Comparison of ENCODE assay signal across 33 cellular contexts in the genomic region with DNA sequence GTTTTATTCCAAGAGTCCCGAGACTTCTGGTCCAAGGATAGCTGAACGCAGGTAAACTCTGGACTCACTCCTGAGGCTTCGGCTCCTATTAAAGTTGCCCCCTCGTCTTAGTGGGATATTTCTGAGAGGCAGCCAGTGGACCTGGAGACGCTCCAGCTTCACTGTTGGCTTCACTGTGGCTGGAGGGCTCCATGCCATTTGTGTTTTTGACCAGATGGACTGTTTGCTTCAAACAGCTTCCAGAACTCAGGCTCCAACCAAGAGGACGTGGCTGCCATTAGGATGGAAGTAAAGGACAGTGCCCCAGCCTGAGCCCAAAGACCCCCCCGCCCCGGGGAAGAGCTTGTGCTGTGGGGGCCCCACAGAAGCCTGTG.
DNase-seq lines count a peak whose midpoint lies in the region; ATAC-seq, FAIRE-seq and TF ChIP-seq lines count a peak whose summit lies in the region.
"Had no signal": no experiment of that assay in that cellular context is flagged by ENCODE, and none has a peak within 500 bp of the region (broad histone marks: within the 10 kb centered on the region; RNA-seq: fewer than 3 reads in every experiment).

No MANE protein-coding gene starts in this region.

- TF ChIP-seq CTCF in astrocyte (IDR thresholded peaks at IDR 0.05; ENCODE audit: insufficient read depth, low read depth, low read length) (no peak), gastroesophageal sphincter (IDR thresholded peaks at IDR 0.05) (no peak), osteocyte (IDR thresholded peaks at IDR 0.05) (no peak), heart left ventricle (IDR thresholded peaks at IDR 0.05) (no peak)

- ATAC-seq in gastroesophageal sphincter (peak; percentile 16), heart left ventricle (no peak), HG03432 (IDR thresholded peaks at IDR 0.05; ENCODE audit: unreplicated experiment) (no peak), GM21423 (IDR thresholded peaks at IDR 0.05; ENCODE audit: unreplicated experiment) (no peak)
- ATAC-seq: activated CD8-positive, alpha-beta T cell treated with anti-CD3 and anti-CD28 coated beads, Interleukin-2, amount 10 ng/mL, durations not matched to agents 7 days and 5 days; activated T-helper 17 cell treated with anti-CD3 and anti-CD28 coated beads, Interleukin-2, amount 50 U/mL, for 72 hours; CD8-positive, alpha-beta T cell; naive thymus-derived CD8-positive, alpha-beta T cell had no signal

- H3K36me3 Mint-ChIP-seq in astrocyte (ENCODE audit: low read depth, unreplicated experiment) (no peaks in the 10 kb centered on the region), osteocyte (ENCODE audit: unreplicated experiment) (no peaks in the 10 kb centered on the region)
- H3K36me3 Mint-ChIP-seq: activated naive CD4-positive, alpha-beta T cell treated with anti-CD3 and anti-CD28 coated beads, Interleukin-2, amount 10 ng/mL, durations not matched to agents 7 days and 5 days; CD8-positive, alpha-beta T cell; naive thymus-derived CD8-positive, alpha-beta T cell had no signal

- no peak overlapping the region for H3K4me3 Mint-ChIP-seq in astrocyte (ENCODE audit: unreplicated experiment)
- no peak overlapping the region for H3K4me3 Mint-ChIP-seq in osteocyte (ENCODE audit: unreplicated experiment)
- H3K4me3 Mint-ChIP-seq: activated CD8-positive, alpha-beta T cell treated with anti-CD3 and anti-CD28 coated beads, Interleukin-2, amount 10 ng/mL, durations not matched to agents 7 days and 5 days; activated naive CD4-positive, alpha-beta T cell treated with anti-CD3 and anti-CD28 coated beads, Interleukin-2, amount 10 ng/mL, durations not matched to agents 7 days and 5 days; activated T-helper 17 cell treated with anti-CD3 and anti-CD28 coated beads, Interleukin-2, amount 50 U/mL, for 72 hours; CD8-positive, alpha-beta T cell; GM23338; naive thymus-derived CD8-positive, alpha-beta T cell; stimulated activated naive CD8-positive, alpha-beta T cell treated with anti-CD3 and anti-CD28 coated beads, Interleukin-15, Interleukin-2, amounts not matched to agents 100 ng/mL and 50 ng/mL, for 24 hours had no signal

- H3K9me3 ChIP-seq in astrocyte (ENCODE audit: insufficient read depth, low read depth, low read length) (no peaks in the 10 kb centered on the region), gastroesophageal sphincter (no peaks in the 10 kb centered on the region), heart left ventricle (no peaks in the 10 kb centered on the region)
- H3K9me3 ChIP-seq: A549, BE2C, breast epithelium, thyroid gland had no signal

- H3K27me3 ChIP-seq in astrocyte (ENCODE audit: insufficient read depth, low read length): no peaks in the 10 kb centered on the region
- H3K27me3 ChIP-seq in gastroesophageal sphincter: no peaks in the 10 kb centered on the region
- peaks cover 0 to 14% (median 0%) of the 10 kb centered on the region in 9 donors for H3K27me3 ChIP-seq in heart left ventricle
- H3K27me3 ChIP-seq: BE2C, thyroid gland had no signal

- H3K4me2 ChIP-seq in astrocyte (ENCODE audit: low read length): peak overlapping the region; percentile 37
- H3K4me2 ChIP-seq: GM23338, smooth muscle cell had no signal

- H3K27ac Mint-ChIP-seq in astrocyte (ENCODE audit: unreplicated experiment) (no peak overlapping the region), osteocyte (ENCODE audit: unreplicated experiment) (peak overlapping the region; percentile 87)
- H3K27ac Mint-ChIP-seq: activated CD8-positive, alpha-beta T cell treated with anti-CD3 and anti-CD28 coated beads, Interleukin-2, amount 10 ng/mL, durations not matched to agents 7 days and 5 days; activated naive CD4-positive, alpha-beta T cell treated with anti-CD3 and anti-CD28 coated beads, Interleukin-2, amount 10 ng/mL, durations not matched to agents 7 days and 5 days; activated T-helper 17 cell treated with anti-CD3 and anti-CD28 coated beads, Interleukin-2, amount 50 U/mL, for 72 hours; CD8-positive, alpha-beta T cell; GM23338; naive thymus-derived CD8-positive, alpha-beta T cell; stimulated activated naive CD8-positive, alpha-beta T cell treated with anti-CD3 and anti-CD28 coated beads, Interleukin-15, Interleukin-2, amounts not matched to agents 100 ng/mL and 50 ng/mL, for 24 hours had no signal

- intact Hi-C loops in heart left ventricle (cut with DNase I): no loop called here

- peak; percentile 16 for DNase-seq in Ammon's horn (ENCODE audit: low spot score)
- DNase-seq in astrocyte (ENCODE audit: low read depth): no peak
- DNase-seq in osteocyte (ENCODE audit: extremely low spot score, unreplicated experiment): peak; percentile 82
- no peak for DNase-seq in heart left ventricle
- DNase-seq in T-helper 2 cell: no peak
- DNase-seq: activated CD4-positive, alpha-beta T cell treated with anti-CD3 and anti-CD28 coated beads for 4 hours; activated CD8-positive, alpha-beta T cell treated with anti-CD3 and anti-CD28 coated beads, Interleukin-2, amount 10 ng/mL, durations not matched to agents 7 days and 5 days; activated naive CD4-positive, alpha-beta T cell treated with anti-CD3 and anti-CD28 coated beads, Interleukin-2, amount 10 ng/mL, durations not matched to agents 7 days and 5 days; BE2C; CD8-positive, alpha-beta T cell; DMS 273 treated with DMSO at 0.1 percent for 48 hours; left ventricle myocardium superior; naive thymus-derived CD8-positive, alpha-beta T cell; NCI-H1105 treated with DMSO at 0.1 percent for 48 hours; NCI-H2029; NCI-H510A treated with DMSO at 0.1 percent for 48 hours; Right ventricle myocardium superior; stimulated activated CD4-positive, alpha-beta T cell treated with anti-CD3 and anti-CD28 coated beads, Interleukin-1b, Interleukin-23, amount 100 ng/mL, for 48 hours; stimulated activated CD8-positive, alpha-beta memory T cell treated with anti-CD3 and anti-CD28 coated beads, Interleukin-4, amount 100 ng/mL, for 48 hours; thyroid gland; WERI-Rb-1 had no signal

- FAIRE-seq in astrocyte (lab: Jason Lieb, UNC): no peak
- FAIRE-seq: A549, colon, GM18507, islet of Langerhans had no signal

- WGBS in gastroesophageal sphincter (ENCODE audit: low coverage in 1 of 2), 2 donors: 40 to 61% methylated on average over 3 of the region's 8 CpGs
- 62 to 69% (median 66%) methylated on average over 7 to 8 of the region's 8 CpGs for WGBS in heart left ventricle, 4 donors

- H3K36me3 ChIP-seq in astrocyte (ENCODE audit: insufficient read depth, low read length) (no peaks in the 10 kb centered on the region), gastroesophageal sphincter (no peaks in the 10 kb centered on the region), heart left ventricle (no peaks in the 10 kb centered on the region)
- H3K36me3 ChIP-seq: BE2C, breast epithelium, thyroid gland, WERI-Rb-1 had no signal

- H3K79me2 ChIP-seq in astrocyte (ENCODE audit: insufficient read depth, low read length): no peaks in the 10 kb centered on the region

- no peak overlapping the region for H2AFZ ChIP-seq in astrocyte (ENCODE audit: low read depth, low read length)
- H2AFZ ChIP-seq: GM23338 had no signal

- H3K9ac ChIP-seq in astrocyte (ENCODE audit: low read length): no peak overlapping the region

- no peaks in the 10 kb centered on the region for H3K9me3 Mint-ChIP-seq in astrocyte (ENCODE audit: unreplicated experiment)
- H3K9me3 Mint-ChIP-seq in osteocyte (ENCODE audit: unreplicated experiment): no peaks in the 10 kb centered on the region
- H3K9me3 Mint-ChIP-seq: activated naive CD4-positive, alpha-beta T cell treated with anti-CD3 and anti-CD28 coated beads, Interleukin-2, amount 10 ng/mL, durations not matched to agents 7 days and 5 days; activated T-helper 17 cell treated with anti-CD3 and anti-CD28 coated beads, Interleukin-2, amount 50 U/mL, for 72 hours; CD8-positive, alpha-beta T cell; stimulated activated naive CD8-positive, alpha-beta T cell treated with anti-CD3 and anti-CD28 coated beads, Interleukin-15, Interleukin-2, amounts not matched to agents 100 ng/mL and 50 ng/mL, for 24 hours had no signal

- H3K27ac ChIP-seq in astrocyte (ENCODE audit: low read depth, low read length): no peak overlapping the region
- H3K27ac ChIP-seq in gastroesophageal sphincter: peak overlapping the region in 3 of 4 donors; percentile 7 to 43 (median 27)
- H3K27ac ChIP-seq in heart left ventricle: peak overlapping the region in 2 of 12 donors; percentile 27 to 30
- H3K27ac ChIP-seq: A549, thyroid gland, WERI-Rb-1 had no signal

- no peaks in the 10 kb centered on the region for H3K4me1 Mint-ChIP-seq in astrocyte (ENCODE audit: low read depth, unreplicated experiment)
- peaks cover 46% of the 10 kb centered on the region for H3K4me1 Mint-ChIP-seq in osteocyte (ENCODE audit: unreplicated experiment)
- H3K4me1 Mint-ChIP-seq: activated T-helper 17 cell treated with anti-CD3 and anti-CD28 coated beads, Interleukin-2, amount 50 U/mL, for 72 hours had no signal

- H3K27me3 Mint-ChIP-seq in astrocyte (ENCODE audit: low read depth, unreplicated experiment): peaks cover 56% of the 10 kb centered on the region
- no peaks in the 10 kb centered on the region for H3K27me3 Mint-ChIP-seq in osteocyte (ENCODE audit: unreplicated experiment)

- H4K20me1 ChIP-seq in astrocyte (ENCODE audit: insufficient read depth, low read length): no peaks in the 10 kb centered on the region

- no peak for TF ChIP-seq EP300 in gastroesophageal sphincter (IDR thresholded peaks at IDR 0.05)

- TF ChIP-seq POLR2A in gastroesophageal sphincter (IDR thresholded peaks at IDR 0.05) (no peak), heart left ventricle (IDR thresholded peaks at IDR 0.05) (no peak)

- peaks cover 4% of the 10 kb centered on the region for H3K4me1 ChIP-seq in astrocyte (ENCODE audit: insufficient read depth, low read length)
- peaks cover 0 to 13% (median 0%) of the 10 kb centered on the region in 3 donors for H3K4me1 ChIP-seq in gastroesophageal sphincter
- H3K4me1 ChIP-seq in heart left ventricle: peaks cover 0 to 12% (median 0%) of the 10 kb centered on the region in 12 donors
- H3K4me1 ChIP-seq: A549, breast epithelium, thyroid gland had no signal

- H3K4me3 ChIP-seq in astrocyte (ENCODE audit: insufficient read depth, low read depth, low read length): no peak overlapping the region
- H3K4me3 ChIP-seq in gastroesophageal sphincter: no peak overlapping the region
- H3K4me3 ChIP-seq in heart left ventricle: no peak overlapping the region
- H3K4me3 ChIP-seq: A549, breast epithelium, GM23338, smooth muscle cell, thyroid gland had no signal

Comparison
In these comparisons a context has a peak if more than half of its experiments do, and no peak if none do; other contexts are left out.
1. DNase-seq: peak in Ammon's horn (single experiment) and osteocyte (single experiment); none in astrocyte (single experiment), heart left ventricle (0 of 5) and T-helper 2 cell (0 of 5).